ENCODE assay signal across 39 cellular contexts in the genomic region with DNA sequence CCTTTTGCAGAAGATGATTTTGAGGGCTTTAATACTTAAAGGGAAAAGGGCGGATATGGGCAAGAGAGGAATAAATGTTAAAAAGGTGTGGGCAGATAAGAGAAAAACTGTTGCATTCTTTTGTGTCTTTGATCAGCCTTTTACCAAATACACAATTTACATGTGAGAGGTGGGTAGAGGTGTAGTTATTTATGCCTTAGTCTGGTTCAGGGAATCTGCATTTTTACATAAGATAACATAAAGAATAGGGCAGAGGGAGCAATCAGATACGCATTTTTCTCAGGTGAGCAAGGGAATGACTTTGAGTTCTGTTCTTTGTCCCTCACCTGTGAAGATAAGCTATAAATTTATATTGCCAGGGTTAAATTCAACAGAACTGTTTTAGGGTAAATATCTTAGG.
"Had no signal": no experiment of that assay in that cellular context is flagged by ENCODE, and none has a peak within 500 bp of the region (broad histone marks: within the 10 kb centered on the region; RNA-seq: fewer than 3 reads in every experiment).

No MANE protein-coding gene starts in this region.

- H3K4me1 Mint-ChIP-seq: activated CD4-positive, alpha-beta T cell treated with anti-CD3 and anti-CD28 coated beads for 36 hours; activated CD4-positive, alpha-beta T cell treated with anti-CD3 and anti-CD28 coated beads, Interleukin-2, amount 10 ng/mL, durations not matched to agents 24 days and 14 days; activated CD8-positive, alpha-beta memory T cell treated with anti-CD3 and anti-CD28 coated beads, Interleukin-2, amount 10 ng/mL, durations not matched to agents 7 days and 5 days; activated naive CD4-positive, alpha-beta T cell treated with anti-CD3 and anti-CD28 coated beads, Interleukin-2, amount 50 U/mL, for 24 hours; activated naive CD8-positive, alpha-beta T cell treated with anti-CD3 and anti-CD28 coated beads for 36 hours; activated naive CD8-positive, alpha-beta T cell treated with anti-CD3 and anti-CD28 coated beads, Interleukin-2, amount 50 U/mL, for 24 hours; T-helper 17 cell had no signal

- DNase-seq: activated CD4-positive, alpha-beta memory T cell treated with anti-CD3 and anti-CD28 coated beads for 36 hours; activated CD4-positive, alpha-beta T cell treated with anti-CD3 and anti-CD28 coated beads for 36 hours; activated CD4-positive, alpha-beta T cell treated with anti-CD3 and anti-CD28 coated beads, Interleukin-2, amount 10 ng/mL, durations not matched to agents 24 days and 14 days; activated CD4-positive, CD25-positive, alpha-beta regulatory T cell; activated CD4-positive, CD25-positive, alpha-beta regulatory T cell treated with anti-CD3 and anti-CD28 coated beads, Interleukin-2, amount 50 U/mL, for 72 hours; activated CD8-positive, alpha-beta memory T cell treated with anti-CD3 and anti-CD28 coated beads, Interleukin-2, amount 10 ng/mL, durations not matched to agents 7 days and 5 days; activated CD8-positive, alpha-beta memory T cell treated with anti-CD3 and anti-CD28 coated beads, Interleukin-2, amount 50 U/mL, for 4 hours; activated CD8-positive, alpha-beta T cell treated with anti-CD3 and anti-CD28 coated beads, Interleukin-2, amount 10 ng/mL, durations not matched to agents 7 days and 5 days; activated effector memory CD4-positive, alpha-beta T cell treated with anti-CD3 and anti-CD28 coated beads, Interleukin-2, amount 50 U/mL, for 16 hours; activated naive CD4-positive, alpha-beta T cell treated with anti-CD3 and anti-CD28 coated beads for 36 hours; activated naive CD8-positive, alpha-beta T cell treated with anti-CD3 and anti-CD28 coated beads for 36 hours; activated naive CD8-positive, alpha-beta T cell treated with anti-CD3 and anti-CD28 coated beads, Interleukin-2, amount 50 U/mL, for 24 hours; activated T-cell treated with anti-CD3 and anti-CD28 coated beads, Interleukin-2, amount 50 U/mL, for 1 hour; activated T-cell treated with anti-CD3 and anti-CD28 coated beads, Interleukin-2, amount 50 U/mL, for 48 hours; adrenal gland; amygdala; aorta; body of pancreas; central memory CD4-positive, alpha-beta T cell; dorsolateral prefrontal cortex; effector CD4-positive, alpha-beta T cell; effector memory CD8-positive, alpha-beta T cell; esophagus squamous epithelium; foreskin melanocyte; head of caudate nucleus; T-helper 1 cell; T-helper 17 cell; T1000; WERI-Rb-1 had no signal

- H3K27ac ChIP-seq: adrenal gland, body of pancreas, breast epithelium, cardiac muscle cell, coronary artery, dorsolateral prefrontal cortex, epithelial cell of prostate, esophagus squamous epithelium, gastroesophageal sphincter, WERI-Rb-1 had no signal

- H3K4me1 ChIP-seq: adrenal gland, body of pancreas, breast epithelium, esophagus squamous epithelium, gastroesophageal sphincter had no signal

- H3K4me3 Mint-ChIP-seq: activated CD4-positive, alpha-beta memory T cell treated with anti-CD3 and anti-CD28 coated beads for 36 hours; activated CD4-positive, alpha-beta T cell treated with anti-CD3 and anti-CD28 coated beads for 36 hours; activated CD4-positive, alpha-beta T cell treated with anti-CD3 and anti-CD28 coated beads, Interleukin-2, amount 10 ng/mL, durations not matched to agents 24 days and 14 days; activated CD8-positive, alpha-beta memory T cell treated with anti-CD3 and anti-CD28 coated beads, Interleukin-2, amount 10 ng/mL, durations not matched to agents 7 days and 5 days; activated CD8-positive, alpha-beta T cell treated with anti-CD3 and anti-CD28 coated beads, Interleukin-2, amount 10 ng/mL, durations not matched to agents 7 days and 5 days; activated naive CD4-positive, alpha-beta T cell treated with anti-CD3 and anti-CD28 coated beads for 36 hours; activated naive CD4-positive, alpha-beta T cell treated with anti-CD3 and anti-CD28 coated beads, Interleukin-2, amount 50 U/mL, for 24 hours; activated naive CD8-positive, alpha-beta T cell treated with anti-CD3 and anti-CD28 coated beads for 36 hours; activated naive CD8-positive, alpha-beta T cell treated with anti-CD3 and anti-CD28 coated beads, Interleukin-2, amount 50 U/mL, for 24 hours; activated T-helper 1 cell treated with anti-CD3 and anti-CD28 coated beads, Interleukin-12 subunit alpha, Interleukin-12 subunit beta, Interleukin-2, Interleukin-4 antibody, amounts not matched to agents 30 ng/mL and 10 ng/mL and 1 ng/mL, durations not matched to agents 14 hours and 24 hours and 36 hours; dendritic cell treated with granulocyte-macrophage colony-stimulating factor and Interleukin-4, amounts not matched to agents 40 ng/mL and 50 ng/mL, for 4 days; effector memory CD8-positive, alpha-beta T cell; T-helper 17 cell; T-helper 2 cell treated with Interferon-gamma antibody and Interleukin-4, amounts not matched to agents 5 μg/mL and 100 μg/mL, for 36 hours had no signal

- H3K9me3 ChIP-seq: adrenal gland, body of pancreas, breast epithelium, esophagus squamous epithelium, gastroesophageal sphincter had no signal

- H3K4me3 ChIP-seq: adrenal gland, body of pancreas, breast epithelium, cardiac muscle cell, coronary artery, dorsolateral prefrontal cortex, esophagus squamous epithelium, gastroesophageal sphincter had no signal

- H3K36me3 ChIP-seq: adrenal gland, breast epithelium, cardiac muscle cell, esophagus squamous epithelium, gastroesophageal sphincter, WERI-Rb-1 had no signal

- H3K27ac Mint-ChIP-seq: activated CD4-positive, alpha-beta memory T cell treated with anti-CD3 and anti-CD28 coated beads for 36 hours; activated CD4-positive, alpha-beta T cell treated with anti-CD3 and anti-CD28 coated beads for 36 hours; activated CD4-positive, alpha-beta T cell treated with anti-CD3 and anti-CD28 coated beads, Interleukin-2, amount 10 ng/mL, durations not matched to agents 24 days and 14 days; activated CD8-positive, alpha-beta memory T cell treated with anti-CD3 and anti-CD28 coated beads, Interleukin-2, amount 10 ng/mL, durations not matched to agents 7 days and 5 days; activated CD8-positive, alpha-beta T cell treated with anti-CD3 and anti-CD28 coated beads, Interleukin-2, amount 10 ng/mL, durations not matched to agents 7 days and 5 days; activated naive CD4-positive, alpha-beta T cell treated with anti-CD3 and anti-CD28 coated beads for 36 hours; activated naive CD4-positive, alpha-beta T cell treated with anti-CD3 and anti-CD28 coated beads, Interleukin-2, amount 50 U/mL, for 24 hours; activated naive CD8-positive, alpha-beta T cell treated with anti-CD3 and anti-CD28 coated beads for 36 hours; activated naive CD8-positive, alpha-beta T cell treated with anti-CD3 and anti-CD28 coated beads, Interleukin-2, amount 50 U/mL, for 24 hours; activated T-helper 1 cell treated with anti-CD3 and anti-CD28 coated beads, Interleukin-12 subunit alpha, Interleukin-12 subunit beta, Interleukin-2, Interleukin-4 antibody, amounts not matched to agents 30 ng/mL and 10 ng/mL and 1 ng/mL, durations not matched to agents 14 hours and 24 hours and 36 hours; activated T-helper 2 cell treated with anti-CD3 and anti-CD28 coated beads, Interferon-gamma antibody, Interleukin-2, Interleukin-4, amounts not matched to agents 10 μg/mL and 5 μg/mL and 100 μg/mL, durations not matched to agents 14 hours and 24 hours and 36 hours; dendritic cell treated with granulocyte-macrophage colony-stimulating factor and Interleukin-4, amounts not matched to agents 40 ng/mL and 50 ng/mL, for 4 days; effector memory CD8-positive, alpha-beta T cell; T-helper 17 cell; T-helper 2 cell treated with Interferon-gamma antibody and Interleukin-4, amounts not matched to agents 5 μg/mL and 100 μg/mL, for 36 hours had no signal

- H3K27me3 ChIP-seq: adrenal gland, body of pancreas, breast epithelium, cardiac muscle cell, dorsolateral prefrontal cortex, esophagus squamous epithelium, gastroesophageal sphincter had no signal

- H3K36me3 Mint-ChIP-seq: activated CD4-positive, alpha-beta memory T cell treated with anti-CD3 and anti-CD28 coated beads for 36 hours; activated CD8-positive, alpha-beta memory T cell treated with anti-CD3 and anti-CD28 coated beads, Interleukin-2, amount 10 ng/mL, durations not matched to agents 7 days and 5 days; activated naive CD4-positive, alpha-beta T cell treated with anti-CD3 and anti-CD28 coated beads, Interleukin-2, amount 50 U/mL, for 24 hours; activated naive CD8-positive, alpha-beta T cell treated with anti-CD3 and anti-CD28 coated beads for 36 hours had no signal

- H3K9me3 Mint-ChIP-seq: activated CD4-positive, alpha-beta memory T cell treated with anti-CD3 and anti-CD28 coated beads for 36 hours; activated CD4-positive, alpha-beta T cell treated with anti-CD3 and anti-CD28 coated beads, Interleukin-2, amount 10 ng/mL, durations not matched to agents 24 days and 14 days; activated naive CD4-positive, alpha-beta T cell treated with anti-CD3 and anti-CD28 coated beads for 36 hours; activated naive CD4-positive, alpha-beta T cell treated with anti-CD3 and anti-CD28 coated beads, Interleukin-2, amount 50 U/mL, for 24 hours; activated naive CD8-positive, alpha-beta T cell treated with anti-CD3 and anti-CD28 coated beads for 36 hours; activated naive CD8-positive, alpha-beta T cell treated with anti-CD3 and anti-CD28 coated beads, Interleukin-2, amount 50 U/mL, for 24 hours; activated T-helper 1 cell treated with anti-CD3 and anti-CD28 coated beads, Interleukin-12 subunit alpha, Interleukin-12 subunit beta, Interleukin-2, Interleukin-4 antibody, amounts not matched to agents 30 ng/mL and 10 ng/mL and 1 ng/mL, durations not matched to agents 14 hours and 24 hours and 36 hours; effector memory CD8-positive, alpha-beta T cell; T-helper 2 cell treated with Interferon-gamma antibody and Interleukin-4, amounts not matched to agents 5 μg/mL and 100 μg/mL, for 36 hours had no signal

- H3K27me3 Mint-ChIP-seq: activated CD4-positive, alpha-beta memory T cell treated with anti-CD3 and anti-CD28 coated beads for 36 hours; activated CD4-positive, alpha-beta T cell treated with anti-CD3 and anti-CD28 coated beads for 36 hours; activated CD4-positive, alpha-beta T cell treated with anti-CD3 and anti-CD28 coated beads, Interleukin-2, amount 10 ng/mL, durations not matched to agents 24 days and 14 days; activated CD8-positive, alpha-beta memory T cell treated with anti-CD3 and anti-CD28 coated beads, Interleukin-2, amount 10 ng/mL, durations not matched to agents 7 days and 5 days; activated naive CD4-positive, alpha-beta T cell treated with anti-CD3 and anti-CD28 coated beads, Interleukin-2, amount 50 U/mL, for 24 hours; activated naive CD8-positive, alpha-beta T cell treated with anti-CD3 and anti-CD28 coated beads for 36 hours; activated naive CD8-positive, alpha-beta T cell treated with anti-CD3 and anti-CD28 coated beads, Interleukin-2, amount 50 U/mL, for 24 hours; dendritic cell treated with granulocyte-macrophage colony-stimulating factor and Interleukin-4, amounts not matched to agents 40 ng/mL and 50 ng/mL, for 4 days; effector memory CD8-positive, alpha-beta T cell; T-helper 17 cell had no signal
